In the genomic region with DNA sequence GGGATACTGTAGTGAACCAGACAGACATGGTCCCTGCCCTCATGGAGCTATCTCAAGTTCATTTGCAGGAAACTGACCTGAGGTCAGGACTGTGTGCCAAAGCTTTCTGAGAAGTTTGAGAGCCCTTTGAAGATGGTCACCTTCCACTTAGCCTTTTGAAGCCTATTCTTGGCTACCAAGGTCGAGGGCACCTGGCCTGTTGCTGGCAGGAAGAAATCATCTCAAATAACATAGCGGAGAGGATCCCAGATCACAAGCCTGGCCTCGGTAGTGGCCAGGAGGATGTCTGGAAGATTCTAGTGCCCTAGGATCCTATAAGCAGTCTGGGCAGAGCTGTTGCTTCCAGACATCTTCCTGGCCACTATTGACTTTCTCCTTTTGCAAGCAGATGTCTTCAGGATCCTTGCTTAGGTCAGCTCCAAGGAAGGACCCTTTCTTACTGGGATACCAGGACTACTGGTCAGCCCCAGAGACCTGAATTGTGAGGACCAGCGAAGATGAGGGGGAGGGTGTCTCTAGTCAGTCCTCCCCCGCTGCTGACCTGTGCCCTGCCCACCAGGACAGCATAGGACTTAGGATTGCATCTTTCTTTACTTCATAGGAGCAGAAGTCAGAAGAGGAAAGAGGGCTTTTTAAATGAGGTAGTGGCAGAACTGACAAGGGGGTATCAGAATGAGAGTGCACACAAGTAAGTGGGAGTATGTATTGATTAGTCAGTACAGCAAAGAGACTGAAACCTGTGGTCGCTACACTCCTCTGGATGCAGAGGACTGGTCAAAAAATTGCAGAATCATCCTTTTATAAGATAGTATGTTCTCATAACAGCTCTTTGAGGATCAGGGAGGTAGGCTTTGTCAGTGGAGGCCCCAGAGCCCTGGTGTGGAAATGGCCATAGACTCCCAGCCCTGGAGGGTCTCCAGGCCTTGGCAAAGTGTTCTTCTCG, we compare ENCODE assay signal across 2 cellular contexts.
TF ChIP-seq lines count a peak whose summit lies in the region.

No MANE protein-coding gene starts in this region.

TF ChIP-seq in SK-N-SH, 30 proteins besides CTCF, POLR2A, EP300 and RAD21 (continued from another document):
- TF ChIP-seq IRF3 (IDR thresholded peaks at IDR 0.05; ENCODE audit: low read depth, low read length) = no peak
- TF ChIP-seq ELF1 (IDR thresholded peaks at IDR 0.05) = no peak
- TF ChIP-seq YY1 (IDR thresholded peaks at IDR 0.05; ENCODE audit: low read depth) = no peak
- TF ChIP-seq CHD2 (IDR thresholded peaks at IDR 0.05; ENCODE audit: low read length, partially characterized antibody) = no peak
- TF ChIP-seq TAF1 (IDR thresholded peaks at IDR 0.05; ENCODE audit: borderline replicate concordance, low read depth, low read length) = no peak
- TF ChIP-seq PBX3 (IDR thresholded peaks at IDR 0.05) = no peak
- TF ChIP-seq NFIC (IDR thresholded peaks at IDR 0.05; ENCODE audit: borderline replicate concordance) = no peak
- TF ChIP-seq, protein P1, sequence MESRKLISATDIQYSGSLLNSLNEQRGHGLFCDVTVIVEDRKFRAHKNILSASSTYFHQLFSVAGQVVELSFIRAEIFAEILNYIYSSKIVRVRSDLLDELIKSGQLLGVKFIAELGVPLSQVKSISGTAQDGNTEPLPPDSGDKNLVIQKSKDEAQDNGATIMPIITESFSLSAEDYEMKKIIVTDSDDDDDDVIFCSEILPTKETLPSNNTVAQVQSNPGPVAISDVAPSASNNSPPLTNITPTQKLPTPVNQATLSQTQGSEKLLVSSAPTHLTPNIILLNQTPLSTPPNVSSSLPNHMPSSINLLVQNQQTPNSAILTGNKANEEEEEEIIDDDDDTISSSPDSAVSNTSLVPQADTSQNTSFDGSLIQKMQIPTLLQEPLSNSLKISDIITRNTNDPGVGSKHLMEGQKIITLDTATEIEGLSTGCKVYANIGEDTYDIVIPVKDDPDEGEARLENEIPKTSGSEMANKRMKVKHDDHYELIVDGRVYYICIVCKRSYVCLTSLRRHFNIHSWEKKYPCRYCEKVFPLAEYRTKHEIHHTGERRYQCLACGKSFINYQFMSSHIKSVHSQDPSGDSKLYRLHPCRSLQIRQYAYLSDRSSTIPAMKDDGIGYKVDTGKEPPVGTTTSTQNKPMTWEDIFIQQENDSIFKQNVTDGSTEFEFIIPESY (IDR thresholded peaks at IDR 0.05; ENCODE audit: borderline replicate concordance, low read depth) = no peak

TF ChIP-seq in SK-N-SH treated with all-trans-retinoic acid at 6 μM for 48 hours, 23 proteins besides CTCF, POLR2A, EP300 and RAD21 (continued from another document):
- TF ChIP-seq, protein P2, sequence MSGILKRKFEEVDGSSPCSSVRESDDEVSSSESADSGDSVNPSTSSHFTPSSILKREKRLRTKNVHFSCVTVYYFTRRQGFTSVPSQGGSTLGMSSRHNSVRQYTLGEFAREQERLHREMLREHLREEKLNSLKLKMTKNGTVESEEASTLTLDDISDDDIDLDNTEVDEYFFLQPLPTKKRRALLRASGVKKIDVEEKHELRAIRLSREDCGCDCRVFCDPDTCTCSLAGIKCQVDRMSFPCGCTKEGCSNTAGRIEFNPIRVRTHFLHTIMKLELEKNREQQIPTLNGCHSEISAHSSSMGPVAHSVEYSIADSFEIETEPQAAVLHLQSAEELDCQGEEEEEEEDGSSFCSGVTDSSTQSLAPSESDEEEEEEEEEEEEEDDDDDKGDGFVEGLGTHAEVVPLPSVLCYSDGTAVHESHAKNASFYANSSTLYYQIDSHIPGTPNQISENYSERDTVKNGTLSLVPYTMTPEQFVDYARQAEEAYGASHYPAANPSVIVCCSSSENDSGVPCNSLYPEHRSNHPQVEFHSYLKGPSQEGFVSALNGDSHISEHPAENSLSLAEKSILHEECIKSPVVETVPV (CRISPR knock-in tag; IDR thresholded peaks at IDR 0.05) = no peak
- TF ChIP-seq ESRRG (CRISPR knock-in tag; IDR thresholded peaks at IDR 0.05) = no peak
- TF ChIP-seq ZFP3 (CRISPR knock-in tag; IDR thresholded peaks at IDR 0.05) = no peak
- no peak for TF ChIP-seq TOX (CRISPR knock-in tag; IDR thresholded peaks at IDR 0.05; ENCODE audit: borderline replicate concordance)
- no peak for TF ChIP-seq SNAI2 (CRISPR knock-in tag; IDR thresholded peaks at IDR 0.05)
- TF ChIP-seq ZFP30 (CRISPR knock-in tag; IDR thresholded peaks at IDR 0.05) = no peak
- no peak for TF ChIP-seq ZNF8 (CRISPR knock-in tag; IDR thresholded peaks at IDR 0.05)
- TF ChIP-seq, protein P3, sequence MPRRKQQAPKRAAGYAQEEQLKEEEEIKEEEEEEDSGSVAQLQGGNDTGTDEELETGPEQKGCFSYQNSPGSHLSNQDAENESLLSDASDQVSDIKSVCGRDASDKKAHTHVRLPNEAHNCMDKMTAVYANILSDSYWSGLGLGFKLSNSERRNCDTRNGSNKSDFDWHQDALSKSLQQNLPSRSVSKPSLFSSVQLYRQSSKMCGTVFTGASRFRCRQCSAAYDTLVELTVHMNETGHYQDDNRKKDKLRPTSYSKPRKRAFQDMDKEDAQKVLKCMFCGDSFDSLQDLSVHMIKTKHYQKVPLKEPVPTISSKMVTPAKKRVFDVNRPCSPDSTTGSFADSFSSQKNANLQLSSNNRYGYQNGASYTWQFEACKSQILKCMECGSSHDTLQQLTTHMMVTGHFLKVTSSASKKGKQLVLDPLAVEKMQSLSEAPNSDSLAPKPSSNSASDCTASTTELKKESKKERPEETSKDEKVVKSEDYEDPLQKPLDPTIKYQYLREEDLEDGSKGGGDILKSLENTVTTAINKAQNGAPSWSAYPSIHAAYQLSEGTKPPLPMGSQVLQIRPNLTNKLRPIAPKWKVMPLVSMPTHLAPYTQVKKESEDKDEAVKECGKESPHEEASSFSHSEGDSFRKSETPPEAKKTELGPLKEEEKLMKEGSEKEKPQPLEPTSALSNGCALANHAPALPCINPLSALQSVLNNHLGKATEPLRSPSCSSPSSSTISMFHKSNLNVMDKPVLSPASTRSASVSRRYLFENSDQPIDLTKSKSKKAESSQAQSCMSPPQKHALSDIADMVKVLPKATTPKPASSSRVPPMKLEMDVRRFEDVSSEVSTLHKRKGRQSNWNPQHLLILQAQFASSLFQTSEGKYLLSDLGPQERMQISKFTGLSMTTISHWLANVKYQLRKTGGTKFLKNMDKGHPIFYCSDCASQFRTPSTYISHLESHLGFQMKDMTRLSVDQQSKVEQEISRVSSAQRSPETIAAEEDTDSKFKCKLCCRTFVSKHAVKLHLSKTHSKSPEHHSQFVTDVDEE (CRISPR knock-in tag; IDR thresholded peaks at IDR 0.05) = no peak
TF ChIP-seq in SK-N-SH treated with all-trans-retinoic acid at 6 μM for 48 hours: peak in this region for 0.
